Comparison of ENCODE assay signal across 19 cellular contexts in genomic region chr3:151630035-151630434, GRCh38.
"Had no signal": no experiment of that assay in that cellular context is flagged by ENCODE, and none has a peak within 500 bp of the region (broad histone marks: within the 10 kb centered on the region; RNA-seq: fewer than 3 reads in every experiment).

No MANE protein-coding gene starts in this region.

- H3K36me3 ChIP-seq: MG63 had no signal

- H3K4me3 ChIP-seq: MG63, PC-9 had no signal

- DNase-seq: activated CD4-positive, alpha-beta T cell treated with anti-CD3 and anti-CD28 coated beads for 4 hours; activated CD8-positive, alpha-beta memory T cell treated with anti-CD3 and anti-CD28 coated beads, Interleukin-2, amount 50 U/mL, for 4 hours; activated CD8-positive, alpha-beta T cell treated with anti-CD3 and anti-CD28 coated beads for 36 hours; activated gamma-delta T cell treated with Interleukin-2 at 50 U/mL for 16 hours; activated naive CD4-positive, alpha-beta T cell treated with anti-CD3 and anti-CD28 coated beads, Interleukin-2, amount 10 ng/mL, durations not matched to agents 7 days and 5 days; activated naive CD8-positive, alpha-beta T cell treated with anti-CD3 and anti-CD28 coated beads for 36 hours; activated T-cell treated with anti-CD3 and anti-CD28 coated beads, Interleukin-2, amount 50 U/mL, for 72 hours; cerebellar nuclear complex; MG63; MV-4-11; NCI-H1105; NCI-H1436; NCI-H1694 treated with DMSO at 0.1 percent for 48 hours; NCI-H2081; NCI-H510A treated with DMSO at 0.1 percent for 48 hours; PC-9; RPMI8226 had no signal

- H3K27me3 ChIP-seq: MG63 had no signal

- H2AFZ ChIP-seq: PC-9 had no signal

- H3K4me2 ChIP-seq: KMS-11, PC-9 had no signal

- H3K9me3 ChIP-seq: MG63 had no signal

- ATAC-seq: activated CD4-positive, CD25-positive, alpha-beta regulatory T cell treated with anti-CD3 and anti-CD28 coated beads, Interleukin-2, amount 50 U/mL, for 24 hours; activated CD8-positive, alpha-beta T cell treated with anti-CD3 and anti-CD28 coated beads for 36 hours; activated T-cell treated with anti-CD3 and anti-CD28 coated beads, Interleukin-2, amount 50 U/mL, for 72 hours had no signal

- H3K27ac ChIP-seq: KMS-11, PC-9 had no signal
